Comparison of ENCODE assay signal across 23 cellular contexts in the genomic region with DNA sequence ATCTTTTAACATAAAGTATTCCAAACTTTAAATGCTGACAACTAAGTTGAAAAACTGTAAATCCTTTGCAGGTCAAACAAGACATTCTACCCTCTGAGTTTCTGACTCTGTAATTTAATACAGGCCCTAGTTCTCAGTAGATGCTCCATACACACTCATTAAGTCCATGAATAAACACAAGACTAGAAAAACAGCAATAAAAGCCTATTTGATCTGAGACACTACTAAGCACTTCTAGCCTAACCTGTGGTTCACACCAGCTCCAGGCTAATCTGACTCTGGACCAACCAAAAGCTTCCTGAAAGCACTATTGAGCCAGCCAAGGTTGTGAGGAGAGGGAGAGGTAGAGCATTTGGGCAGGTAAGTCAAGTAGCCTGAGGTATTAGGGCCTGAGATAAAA.
"Had no signal": no experiment of that assay in that cellular context is flagged by ENCODE, and none has a peak within 500 bp of the region (broad histone marks: within the 10 kb centered on the region; RNA-seq: fewer than 3 reads in every experiment).

No MANE protein-coding gene starts in this region.

- H3K27me3 Mint-ChIP-seq: activated CD8-positive, alpha-beta memory T cell treated with anti-CD3 and anti-CD28 coated beads, Interleukin-2, amount 10 ng/mL, durations not matched to agents 7 days and 5 days; activated naive CD8-positive, alpha-beta T cell treated with anti-CD3 and anti-CD28 coated beads, Interleukin-2, amount 50 U/mL, for 24 hours; effector memory CD8-positive, alpha-beta T cell; natural killer cell treated with Interleukin-12 subunit alpha and Interleukin-12 subunit beta and Interleukin-15 and Interleukin-18, amount 100 ng/mL, for 72 hours had no signal

- H3K9me3 ChIP-seq: ascending aorta, breast epithelium, prostate gland, tibial nerve, vagina had no signal

- H3K4me3 Mint-ChIP-seq: activated CD8-positive, alpha-beta memory T cell treated with anti-CD3 and anti-CD28 coated beads, Interleukin-2, amount 10 ng/mL, durations not matched to agents 7 days and 5 days; activated naive CD4-positive, alpha-beta T cell treated with anti-CD3 and anti-CD28 coated beads for 36 hours; activated naive CD8-positive, alpha-beta T cell treated with anti-CD3 and anti-CD28 coated beads, Interleukin-2, amount 50 U/mL, for 24 hours; effector memory CD8-positive, alpha-beta T cell; natural killer cell treated with Interleukin-12 subunit alpha and Interleukin-12 subunit beta and Interleukin-15 and Interleukin-18, amount 100 ng/mL, for 72 hours had no signal

- H3K9me3 Mint-ChIP-seq: activated naive CD4-positive, alpha-beta T cell treated with anti-CD3 and anti-CD28 coated beads for 36 hours; activated naive CD8-positive, alpha-beta T cell treated with anti-CD3 and anti-CD28 coated beads, Interleukin-2, amount 50 U/mL, for 24 hours; activated T-helper 2 cell treated with anti-CD3 and anti-CD28 coated beads, Interferon-gamma antibody, Interleukin-2, Interleukin-4, amounts not matched to agents 10 μg/mL and 5 μg/mL and 100 μg/mL, durations not matched to agents 14 hours and 24 hours and 36 hours; effector memory CD8-positive, alpha-beta T cell; natural killer cell treated with Interleukin-12 subunit alpha and Interleukin-12 subunit beta and Interleukin-15 and Interleukin-18, amount 100 ng/mL, for 72 hours had no signal

- H3K36me3 Mint-ChIP-seq: activated CD8-positive, alpha-beta memory T cell treated with anti-CD3 and anti-CD28 coated beads, Interleukin-2, amount 10 ng/mL, durations not matched to agents 7 days and 5 days; natural killer cell treated with Interleukin-12 subunit alpha and Interleukin-12 subunit beta and Interleukin-15 and Interleukin-18, amount 100 ng/mL, for 72 hours had no signal

- H3K4me1 Mint-ChIP-seq: activated CD8-positive, alpha-beta memory T cell treated with anti-CD3 and anti-CD28 coated beads, Interleukin-2, amount 10 ng/mL, durations not matched to agents 7 days and 5 days had no signal

- H3K27ac Mint-ChIP-seq: activated CD8-positive, alpha-beta memory T cell treated with anti-CD3 and anti-CD28 coated beads, Interleukin-2, amount 10 ng/mL, durations not matched to agents 7 days and 5 days; activated naive CD4-positive, alpha-beta T cell treated with anti-CD3 and anti-CD28 coated beads for 36 hours; activated naive CD8-positive, alpha-beta T cell treated with anti-CD3 and anti-CD28 coated beads, Interleukin-2, amount 50 U/mL, for 24 hours; activated T-helper 2 cell treated with anti-CD3 and anti-CD28 coated beads, Interferon-gamma antibody, Interleukin-2, Interleukin-4, amounts not matched to agents 10 μg/mL and 5 μg/mL and 100 μg/mL, durations not matched to agents 14 hours and 24 hours and 36 hours; natural killer cell treated with Interleukin-12 subunit alpha and Interleukin-12 subunit beta and Interleukin-15 and Interleukin-18, amount 100 ng/mL, for 72 hours had no signal

- DNase-seq: activated CD4-positive, alpha-beta T cell treated with anti-CD3 and anti-CD28 coated beads, Interleukin-2, amount 50 U/mL, for 48 hours; activated CD8-positive, alpha-beta memory T cell treated with anti-CD3 and anti-CD28 coated beads, Interleukin-2, amount 10 ng/mL, durations not matched to agents 7 days and 5 days; activated naive CD4-positive, alpha-beta T cell treated with anti-CD3 and anti-CD28 coated beads for 36 hours; activated naive CD8-positive, alpha-beta T cell treated with anti-CD3 and anti-CD28 coated beads, Interleukin-2, amount 50 U/mL, for 24 hours; activated T-cell treated with anti-CD3 and anti-CD28 coated beads, Interleukin-2, amount 50 U/mL, for 1 hour; cerebellar nuclear complex; effector memory CD8-positive, alpha-beta T cell; foreskin melanocyte; mesendoderm; nucleus accumbens; right cardiac atrium; small intestine; stimulated activated CD4-positive, alpha-beta T cell treated with anti-CD3 and anti-CD28 coated beads, Interleukin-4, amount 100 ng/mL, for 24 hours; stimulated activated naive CD4-positive, alpha-beta T cell; substantia nigra; WERI-Rb-1 had no signal

- ATAC-seq: activated CD8-positive, alpha-beta memory T cell treated with anti-CD3 and anti-CD28 coated beads, Interleukin-2, amount 10 ng/mL, durations not matched to agents 7 days and 5 days; activated naive CD8-positive, alpha-beta T cell treated with anti-CD3 and anti-CD28 coated beads, Interleukin-2, amount 50 U/mL, for 24 hours; effector memory CD8-positive, alpha-beta T cell; natural killer cell treated with Interleukin-12 subunit alpha and Interleukin-12 subunit beta and Interleukin-15 and Interleukin-18, amount 100 ng/mL, for 72 hours had no signal
